ENCODE assay signal across 1 cellular context in genomic region chr18:12904012-12904516, GRCh38.
TF ChIP-seq lines count a peak whose summit lies in the region.

No MANE protein-coding gene starts in this region.

TF ChIP-seq in SK-N-SH treated with all-trans-retinoic acid at 6 μM for 48 hours, 23 proteins besides CTCF, POLR2A, EP300 and RAD21 (continued from another document):
- TF ChIP-seq CSRNP3 (CRISPR knock-in tag; IDR thresholded peaks at IDR 0.05), result no peak
- TF ChIP-seq TOX (CRISPR knock-in tag; IDR thresholded peaks at IDR 0.05; ENCODE audit: borderline replicate concordance), result no peak
- no peak for TF ChIP-seq ZFP3 (CRISPR knock-in tag; IDR thresholded peaks at IDR 0.05)
- TF ChIP-seq TSHZ2 (CRISPR knock-in tag; IDR thresholded peaks at IDR 0.05), result no peak
- TF ChIP-seq ARNTL (CRISPR knock-in tag; IDR thresholded peaks at IDR 0.05; ENCODE audit: borderline replicate concordance, low read depth), result no peak
- no peak for TF ChIP-seq PATZ1 (CRISPR knock-in tag; IDR thresholded peaks at IDR 0.05; ENCODE audit: borderline replicate concordance)
